1 cellular context compared by ENCODE assay signal in the genomic region with DNA sequence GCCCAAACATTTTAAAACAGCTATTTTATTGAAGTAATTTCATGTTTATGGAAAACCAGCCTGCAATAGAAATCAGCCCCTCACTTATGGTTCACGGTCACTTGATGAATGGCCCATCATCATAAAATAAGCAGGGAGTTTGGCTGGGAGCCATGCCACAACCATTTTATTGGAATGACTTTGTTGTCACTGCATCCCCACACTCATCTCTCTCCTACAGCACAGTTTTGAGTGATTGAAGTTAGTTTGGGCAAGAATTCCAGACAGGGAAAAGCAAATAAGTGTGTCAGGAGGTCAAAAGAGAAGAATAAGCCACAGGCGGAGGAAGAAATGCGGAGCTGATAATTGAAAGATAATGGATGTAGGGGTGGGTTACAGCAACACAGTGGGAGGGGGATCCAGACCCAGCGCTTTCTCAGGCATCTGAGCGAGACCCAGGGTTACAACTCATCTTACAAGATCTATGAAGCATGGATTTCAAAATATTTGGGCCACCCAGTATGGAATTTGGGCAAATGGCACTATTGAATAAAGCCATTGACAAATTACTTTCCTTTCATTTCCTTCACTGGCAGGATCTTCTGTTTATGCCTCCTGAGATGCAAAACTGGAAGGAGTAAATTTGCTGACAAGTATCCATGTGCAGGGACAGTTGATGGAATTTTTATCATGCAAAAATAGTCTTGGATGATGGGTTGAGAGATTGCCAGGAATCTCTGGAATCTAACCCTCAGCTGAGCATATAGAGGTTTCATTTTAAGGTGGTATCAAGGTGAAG.
A peak's percentile ranks its signal among the peaks of the same experiment; 100 is the strongest.
TF ChIP-seq lines count a peak whose summit lies in the region.

No MANE protein-coding gene starts in this region.

TF ChIP-seq in HEK293, 187 proteins besides CTCF, POLR2A, EP300 and RAD21 (continued from another document and continues in another):
- TF ChIP-seq YY1 (tag by site-specific recombination; IDR thresholded peaks at IDR 0.05) (no peak), ZIC2 (tag by site-specific recombination; IDR thresholded peaks at IDR 0.05) (peak; percentile 39), ZNF629 (tag by site-specific recombination; IDR thresholded peaks at IDR 0.05) (no peak), ZNF843 (tag by site-specific recombination; IDR thresholded peaks at IDR 0.05) (peak; percentile 85), ZNF391 (tag by site-specific recombination; IDR thresholded peaks at IDR 0.05; ENCODE audit: borderline replicate concordance, low read depth) (no peak), ZNF324 (tag by site-specific recombination; IDR thresholded peaks at IDR 0.05) (no peak), ZNF76 (tag by site-specific recombination; IDR thresholded peaks at IDR 0.05; ENCODE audit: borderline replicate concordance, low read depth) (no peak), ZNF10 (tag by site-specific recombination; IDR thresholded peaks at IDR 0.05) (no peak), ZFP69B (tag by site-specific recombination; IDR thresholded peaks at IDR 0.05) (no peak), ZNF354C (tag by site-specific recombination; IDR thresholded peaks at IDR 0.05; ENCODE audit: borderline replicate concordance, low read depth) (no peak), ZNF121 (tag by site-specific recombination; IDR thresholded peaks at IDR 0.05) (peak; percentile 30; the same call in 1 of the 2 replicates), ZNF366 (tag by site-specific recombination; conservative IDR thresholded peaks at IDR 0.05) (no peak), ATF2 (tag by site-specific recombination; IDR thresholded peaks at IDR 0.05; ENCODE audit: low read depth) (no peak), SCRT2 (tag by site-specific recombination; IDR thresholded peaks at IDR 0.05) (peak; percentile 48; the same call in 1 of the 2 replicates), ZFP41 (tag by site-specific recombination; IDR thresholded peaks at IDR 0.05; ENCODE audit: borderline replicate concordance) (no peak), SCRT1 (tag by site-specific recombination; IDR thresholded peaks at IDR 0.05; ENCODE audit: borderline replicate concordance) (0 out of 2 replicates have a peak, but pooled peaks have one; percentile 38), ZNF211 (tag by site-specific recombination; IDR thresholded peaks at IDR 0.05; ENCODE audit: low read depth) (no peak), ZNF830 (tag by site-specific recombination; IDR thresholded peaks at IDR 0.05; ENCODE audit: low read depth) (no peak), ZNF514 (tag by site-specific recombination; IDR thresholded peaks at IDR 0.05) (no peak), ZNF133 (tag by site-specific recombination; IDR thresholded peaks at IDR 0.05) (no peak), SP3 (tag by site-specific recombination; IDR thresholded peaks at IDR 0.05) (no peak), GLI2 (tag by site-specific recombination; IDR thresholded peaks at IDR 0.05; ENCODE audit: borderline replicate concordance, low read depth) (no peak), ZNF23 (tag by site-specific recombination; IDR thresholded peaks at IDR 0.05; ENCODE audit: borderline replicate concordance) (no peak), ZNF626 (tag by site-specific recombination; IDR thresholded peaks at IDR 0.05) (no peak), ZNF341 (tag by site-specific recombination; IDR thresholded peaks at IDR 0.05; ENCODE audit: low read depth) (no peak), ZNF302 (tag by site-specific recombination; IDR thresholded peaks at IDR 0.05; ENCODE audit: low read depth) (no peak), ZNF16 (tag by site-specific recombination; IDR thresholded peaks at IDR 0.05; ENCODE audit: low read depth) (no peak), ZNF529 (tag by site-specific recombination; IDR thresholded peaks at IDR 0.05; ENCODE audit: insufficient replicate concordance) (no peak), ZNF747 (tag by site-specific recombination; IDR thresholded peaks at IDR 0.05) (no peak), ZNF530 (tag by site-specific recombination; IDR thresholded peaks at IDR 0.05; ENCODE audit: low read depth) (no peak), ZNF132 (tag by site-specific recombination; IDR thresholded peaks at IDR 0.05; ENCODE audit: borderline replicate concordance) (no peak), ZNF488 (tag by site-specific recombination; IDR thresholded peaks at IDR 0.05) (peak; percentile 54; the same call in 1 of the 2 replicates), ZNF426 (tag by site-specific recombination; IDR thresholded peaks at IDR 0.05) (no peak), ZNF433 (tag by site-specific recombination; IDR thresholded peaks at IDR 0.05; ENCODE audit: low read depth) (no peak), ZNF624 (tag by site-specific recombination; IDR thresholded peaks at IDR 0.05) (no peak), REST (tag by site-specific recombination; IDR thresholded peaks at IDR 0.05) (no peak), SP2 (tag by site-specific recombination; IDR thresholded peaks at IDR 0.05) (no peak), KLF8 (tag by site-specific recombination; IDR thresholded peaks at IDR 0.05) (no peak), WT1 (tag by site-specific recombination; IDR thresholded peaks at IDR 0.05) (peak; percentile 85)
- TF ChIP-seq, protein P1, sequence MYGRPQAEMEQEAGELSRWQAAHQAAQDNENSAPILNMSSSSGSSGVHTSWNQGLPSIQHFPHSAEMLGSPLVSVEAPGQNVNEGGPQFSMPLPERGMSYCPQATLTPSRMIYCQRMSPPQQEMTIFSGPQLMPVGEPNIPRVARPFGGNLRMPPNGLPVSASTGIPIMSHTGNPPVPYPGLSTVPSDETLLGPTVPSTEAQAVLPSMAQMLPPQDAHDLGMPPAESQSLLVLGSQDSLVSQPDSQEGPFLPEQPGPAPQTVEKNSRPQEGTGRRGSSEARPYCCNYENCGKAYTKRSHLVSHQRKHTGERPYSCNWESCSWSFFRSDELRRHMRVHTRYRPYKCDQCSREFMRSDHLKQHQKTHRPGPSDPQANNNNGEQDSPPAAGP (tag by site-specific recombination; IDR thresholded peaks at IDR 0.05): no peak
- TF ChIP-seq, protein P2, sequence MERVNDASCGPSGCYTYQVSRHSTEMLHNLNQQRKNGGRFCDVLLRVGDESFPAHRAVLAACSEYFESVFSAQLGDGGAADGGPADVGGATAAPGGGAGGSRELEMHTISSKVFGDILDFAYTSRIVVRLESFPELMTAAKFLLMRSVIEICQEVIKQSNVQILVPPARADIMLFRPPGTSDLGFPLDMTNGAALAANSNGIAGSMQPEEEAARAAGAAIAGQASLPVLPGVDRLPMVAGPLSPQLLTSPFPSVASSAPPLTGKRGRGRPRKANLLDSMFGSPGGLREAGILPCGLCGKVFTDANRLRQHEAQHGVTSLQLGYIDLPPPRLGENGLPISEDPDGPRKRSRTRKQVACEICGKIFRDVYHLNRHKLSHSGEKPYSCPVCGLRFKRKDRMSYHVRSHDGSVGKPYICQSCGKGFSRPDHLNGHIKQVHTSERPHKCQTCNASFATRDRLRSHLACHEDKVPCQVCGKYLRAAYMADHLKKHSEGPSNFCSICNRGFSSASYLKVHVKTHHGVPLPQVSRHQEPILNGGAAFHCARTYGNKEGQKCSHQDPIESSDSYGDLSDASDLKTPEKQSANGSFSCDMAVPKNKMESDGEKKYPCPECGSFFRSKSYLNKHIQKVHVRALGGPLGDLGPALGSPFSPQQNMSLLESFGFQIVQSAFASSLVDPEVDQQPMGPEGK (tag by site-specific recombination; IDR thresholded peaks at IDR 0.05): no peak
- TF ChIP-seq, protein P3, sequence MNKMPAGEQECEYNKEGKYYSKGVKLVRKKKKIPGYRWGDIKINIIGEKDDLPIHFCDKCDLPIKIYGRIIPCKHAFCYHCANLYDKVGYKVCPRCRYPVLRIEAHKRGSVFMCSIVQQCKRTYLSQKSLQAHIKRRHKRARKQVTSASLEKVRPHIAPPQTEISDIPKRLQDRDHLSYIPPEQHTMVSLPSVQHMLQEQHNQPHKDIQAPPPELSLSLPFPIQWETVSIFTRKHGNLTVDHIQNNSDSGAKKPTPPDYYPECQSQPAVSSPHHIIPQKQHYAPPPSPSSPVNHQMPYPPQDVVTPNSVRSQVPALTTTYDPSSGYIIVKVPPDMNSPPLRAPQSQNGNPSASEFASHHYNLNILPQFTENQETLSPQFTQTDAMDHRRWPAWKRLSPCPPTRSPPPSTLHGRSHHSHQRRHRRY (tag by site-specific recombination; IDR thresholded peaks at IDR 0.05): no peak
- TF ChIP-seq, protein P4, sequence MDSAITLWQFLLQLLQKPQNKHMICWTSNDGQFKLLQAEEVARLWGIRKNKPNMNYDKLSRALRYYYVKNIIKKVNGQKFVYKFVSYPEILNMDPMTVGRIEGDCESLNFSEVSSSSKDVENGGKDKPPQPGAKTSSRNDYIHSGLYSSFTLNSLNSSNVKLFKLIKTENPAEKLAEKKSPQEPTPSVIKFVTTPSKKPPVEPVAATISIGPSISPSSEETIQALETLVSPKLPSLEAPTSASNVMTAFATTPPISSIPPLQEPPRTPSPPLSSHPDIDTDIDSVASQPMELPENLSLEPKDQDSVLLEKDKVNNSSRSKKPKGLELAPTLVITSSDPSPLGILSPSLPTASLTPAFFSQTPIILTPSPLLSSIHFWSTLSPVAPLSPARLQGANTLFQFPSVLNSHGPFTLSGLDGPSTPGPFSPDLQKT (IDR thresholded peaks at IDR 0.05; ENCODE audit: borderline replicate concordance, low read depth, low read length): no peak
- TF ChIP-seq, protein P5, sequence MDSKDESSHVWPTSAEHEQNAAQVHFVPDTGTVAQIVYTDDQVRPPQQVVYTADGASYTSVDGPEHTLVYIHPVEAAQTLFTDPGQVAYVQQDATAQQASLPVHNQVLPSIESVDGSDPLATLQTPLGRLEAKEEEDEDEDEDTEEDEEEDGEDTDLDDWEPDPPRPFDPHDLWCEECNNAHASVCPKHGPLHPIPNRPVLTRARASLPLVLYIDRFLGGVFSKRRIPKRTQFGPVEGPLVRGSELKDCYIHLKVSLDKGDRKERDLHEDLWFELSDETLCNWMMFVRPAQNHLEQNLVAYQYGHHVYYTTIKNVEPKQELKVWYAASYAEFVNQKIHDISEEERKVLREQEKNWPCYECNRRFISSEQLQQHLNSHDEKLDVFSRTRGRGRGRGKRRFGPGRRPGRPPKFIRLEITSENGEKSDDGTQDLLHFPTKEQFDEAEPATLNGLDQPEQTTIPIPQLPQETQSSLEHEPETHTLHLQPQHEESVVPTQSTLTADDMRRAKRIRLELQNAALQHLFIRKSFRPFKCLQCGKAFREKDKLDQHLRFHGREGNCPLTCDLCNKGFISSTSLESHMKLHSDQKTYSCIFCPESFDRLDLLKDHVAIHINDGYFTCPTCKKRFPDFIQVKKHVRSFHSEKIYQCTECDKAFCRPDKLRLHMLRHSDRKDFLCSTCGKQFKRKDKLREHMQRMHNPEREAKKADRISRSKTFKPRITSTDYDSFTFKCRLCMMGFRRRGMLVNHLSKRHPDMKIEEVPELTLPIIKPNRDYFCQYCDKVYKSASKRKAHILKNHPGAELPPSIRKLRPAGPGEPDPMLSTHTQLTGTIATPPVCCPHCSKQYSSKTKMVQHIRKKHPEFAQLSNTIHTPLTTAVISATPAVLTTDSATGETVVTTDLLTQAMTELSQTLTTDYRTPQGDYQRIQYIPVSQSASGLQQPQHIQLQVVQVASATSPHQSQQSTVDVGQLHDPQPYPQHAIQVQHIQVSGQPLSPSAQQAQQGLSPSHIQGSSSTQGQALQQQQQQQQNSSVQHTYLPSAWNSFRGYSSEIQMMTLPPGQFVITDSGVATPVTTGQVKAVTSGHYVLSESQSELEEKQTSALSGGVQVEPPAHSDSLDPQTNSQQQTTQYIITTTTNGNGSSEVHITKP (tag by site-specific recombination; IDR thresholded peaks at IDR 0.05): peak; percentile 53
